ENCODE assay signal across 18 cellular contexts in genomic region chr6:27239258-27239657, GRCh38. TPM values are rescaled to one million over a fixed set of nuclear protein-coding genes. Genes with fewer than 3 reads are reported as not detected.
A peak's percentile ranks its signal among the peaks of the same experiment; 100 is the strongest.
DNase-seq lines count a peak whose midpoint lies in the region; TF ChIP-seq lines count a peak whose summit lies in the region.
"Had no signal": no experiment of that assay in that cellular context is flagged by ENCODE, and none has a peak within 500 bp of the region (broad histone marks: within the 10 kb centered on the region; RNA-seq: fewer than 3 reads in every experiment).

No MANE protein-coding gene starts in this region.

- no peak overlapping the region for H2BK120ac ChIP-seq in trophoblast cell (ENCODE audit: insufficient read depth, low read length, poor library complexity)

- H3K4me2 ChIP-seq in GM23248 (ENCODE audit: unreplicated experiment), result peak overlapping the region; percentile 74
- H3K4me2 ChIP-seq in trophoblast cell (ENCODE audit: low read length), result peak overlapping the region; percentile 66
- H3K4me2 ChIP-seq: BLaER1 treated with 17β-estradiol and CSF1 and Interleukin-3, amounts not matched to agents 10 nM and 100 nM had no signal

- H4K8ac ChIP-seq in trophoblast cell (ENCODE audit: low read depth, low read length), result no peak overlapping the region

- no peak overlapping the region for H3K18ac ChIP-seq in trophoblast cell (ENCODE audit: low read length)

- H2AFZ ChIP-seq in GM23248 (no peak overlapping the region), trophoblast cell (ENCODE audit: insufficient read depth, low read length, poor library complexity) (no peak overlapping the region)

- H3K9ac ChIP-seq in GM23248, result no peak overlapping the region
- peak overlapping the region; percentile 36 for H3K9ac ChIP-seq in NT2/D1 (ENCODE audit: insufficient read length, low read depth)
- no peak overlapping the region for H3K9ac ChIP-seq in trophoblast cell (ENCODE audit: low read length)
- H3K9ac ChIP-seq: BLaER1 treated with 17β-estradiol and CSF1 and Interleukin-3, amounts not matched to agents 10 nM and 100 nM had no signal

- intact Hi-C loops in transverse colon (cut with DNase I; ENCODE audit: low total_unique reads), result no loop called here

- H3K27me3 ChIP-seq in GM23248 (replicated peaks; ENCODE audit: insufficient read depth) (peaks cover 21% of the 10 kb centered on the region), NT2/D1 (ENCODE audit: insufficient read depth, insufficient read length) (no peaks in the 10 kb centered on the region), trophoblast cell (ENCODE audit: insufficient read depth, low read length) (no peaks in the 10 kb centered on the region), transverse colon (peaks cover 99% of the 10 kb centered on the region)

- H3K36me3 ChIP-seq in GM23248 (ENCODE audit: low read depth) (no peaks in the 10 kb centered on the region), NT2/D1 (ENCODE audit: insufficient read depth, insufficient read length, low read length) (no peaks in the 10 kb centered on the region), trophoblast cell (ENCODE audit: control insufficient read depth in 1 of 2, insufficient read depth in 2 of 2, low read length in 2 of 2) (no peaks in the 10 kb centered on the region), transverse colon (no peaks in the 10 kb centered on the region)
- H3K36me3 ChIP-seq: BLaER1 treated with 17β-estradiol and CSF1 and Interleukin-3, amounts not matched to agents 10 nM and 100 nM had no signal

- H3K4ac ChIP-seq in trophoblast cell (ENCODE audit: low read depth, low read length), result no peak overlapping the region

- no peak overlapping the region for H4K12ac ChIP-seq in trophoblast cell (ENCODE audit: low read depth, low read length)

- H4K91ac ChIP-seq in trophoblast cell (ENCODE audit: low read depth, low read length), result no peak overlapping the region

- H3F3A ChIP-seq in GM23248 (ENCODE audit: insufficient read depth), result peaks cover 24% of the 10 kb centered on the region

- H3K9me2 ChIP-seq in GM23248 (ENCODE audit: insufficient read depth), result no peaks in the 10 kb centered on the region

- no peaks in the 10 kb centered on the region for H3K9me3 Mint-ChIP-seq in endothelial cell (ENCODE audit: unreplicated experiment)
- H3K9me3 Mint-ChIP-seq: HFFc6 had no signal

- TF ChIP-seq POLR2A in transverse colon (IDR thresholded peaks at IDR 0.05), result no peak

- no peaks in the 10 kb centered on the region for H3K36me3 Mint-ChIP-seq in endothelial cell (ENCODE audit: low read depth, unreplicated experiment)

- H3K4me1 Mint-ChIP-seq in endothelial cell (ENCODE audit: unreplicated experiment), result peaks cover 11% of the 10 kb centered on the region

- no peak overlapping the region for H2AK5ac ChIP-seq in trophoblast cell (ENCODE audit: low read length)

- DNase-seq in GM23248 (no peak), NT2/D1 (ENCODE audit: low read depth, low spot score) (no peak), endothelial cell (ENCODE audit: low spot score) (no peak), trophoblast cell (no peak), globus pallidus (ENCODE audit: low spot score) (no peak), transverse colon (no peak)
- DNase-seq in activated CD4-positive, alpha-beta T cell treated with anti-CD3 and anti-CD28 coated beads, Interleukin-2, amount 50 U/mL, for 4 hours, result no peak
- DNase-seq: DMS 273 treated with DMSO at 0.1 percent for 48 hours, GF-D8, KG1, NCI-H1048, NCI-H2081, NCI-H748 treated with DMSO at 0.1 percent for 48 hours had no signal

- H3K27ac ChIP-seq in GM23248 (no peak overlapping the region), trophoblast cell (ENCODE audit: low read depth, low read length) (no peak overlapping the region), transverse colon (no peak overlapping the region)
- H3K27ac ChIP-seq: BLaER1 treated with 17β-estradiol and CSF1 and Interleukin-3, amounts not matched to agents 10 nM and 100 nM; PC-9; SK-N-MC had no signal

- no peak for TF ChIP-seq CTCF in endothelial cell (IDR thresholded peaks at IDR 0.05; ENCODE audit: unreplicated experiment)
- no peak for TF ChIP-seq CTCF in transverse colon (IDR thresholded peaks at IDR 0.05)

- H3K27me3 Mint-ChIP-seq in endothelial cell (ENCODE audit: unreplicated experiment), result peaks cover 7% of the 10 kb centered on the region

- H3K4me3 Mint-ChIP-seq in endothelial cell (ENCODE audit: unreplicated experiment), result no peak overlapping the region

- H3K4me1 ChIP-seq in GM23248 (ENCODE audit: insufficient read depth) (peaks cover 4% of the 10 kb centered on the region; the same call in 1 of the 2 replicates), NT2/D1 (ENCODE audit: insufficient read depth, insufficient read length) (no peaks in the 10 kb centered on the region), trophoblast cell (ENCODE audit: control insufficient read depth in 1 of 2, insufficient read depth in 2 of 2, low read length in 2 of 2) (peaks cover 0 to 4% of the 10 kb centered on the region in 2 experiments), transverse colon (peaks cover 0 to 4% (median 0%) of the 10 kb centered on the region in 4 donors)
- H3K4me1 ChIP-seq: BLaER1 treated with 17β-estradiol and CSF1 and Interleukin-3, amounts not matched to agents 10 nM and 100 nM had no signal

- peak overlapping the region; percentile 46 for H3K27ac Mint-ChIP-seq in endothelial cell (ENCODE audit: unreplicated experiment)
- H3K27ac Mint-ChIP-seq: HFFc6 had no signal

- no peak overlapping the region for H3K14ac ChIP-seq in trophoblast cell (ENCODE audit: low read length)

- H2BK12ac ChIP-seq in trophoblast cell (ENCODE audit: low read length), result no peak overlapping the region

- in situ Hi-C loops in GM23248 (cut with MboI) (no loop called here), transverse colon (cut with MboI; ENCODE audit: low pct_ligation_motif_present in 1 of 4, low pct_unique_long_range_greater_than_20kb in 1 of 4, low sequenced_read_pairs in 3 of 4) (no loop called here)

- H3K79me2 ChIP-seq in GM23248 (ENCODE audit: insufficient read depth), result no peaks in the 10 kb centered on the region
- H3K79me2 ChIP-seq in trophoblast cell (ENCODE audit: control insufficient read depth, insufficient read depth, low read length, poor library complexity), result no peaks in the 10 kb centered on the region

- no peak for TF ChIP-seq EP300 in transverse colon (IDR thresholded peaks at IDR 0.05; ENCODE audit: low read depth)

- no peaks in the 10 kb centered on the region for H3K9me3 ChIP-seq in GM23248 (ENCODE audit: low read depth)
- no peaks in the 10 kb centered on the region for H3K9me3 ChIP-seq in NT2/D1 (ENCODE audit: insufficient read depth, low read length)
- no peaks in the 10 kb centered on the region for H3K9me3 ChIP-seq in trophoblast cell (ENCODE audit: insufficient read depth, low read depth, low read length)
- no peaks in the 10 kb centered on the region for H3K9me3 ChIP-seq in transverse colon

- no peak overlapping the region for H3K23ac ChIP-seq in trophoblast cell (ENCODE audit: low read length)

- peaks cover 1% of the 10 kb centered on the region for H3K79me1 ChIP-seq in trophoblast cell (ENCODE audit: low read length)

- peak overlapping the region; percentile 68; the same call in 1 of the 2 replicates for H3K4me3 ChIP-seq in GM23248
- H3K4me3 ChIP-seq in NT2/D1 (ENCODE audit: insufficient read length, low read depth), result peak overlapping the region; percentile 50
- H3K4me3 ChIP-seq in trophoblast cell (ENCODE audit: low read depth, low read length), result no peak overlapping the region
- no peak overlapping the region for H3K4me3 ChIP-seq in transverse colon
- H3K4me3 ChIP-seq: BLaER1 treated with 17β-estradiol and CSF1 and Interleukin-3, amounts not matched to agents 10 nM and 100 nM; SK-N-MC had no signal

- 49 to 56% methylated on average over 6 of the region's 6 CpGs for WGBS in GM23248 (ENCODE audit: low coverage in 1 of 2, low lambda C conversion rate in 2 of 2, missing lambda C conversion rate in 2 of 2), 2 experiments
- no CpG with 5 or more reads among the region's 6 CpGs for WGBS in trophoblast cell (ENCODE audit: extremely low coverage, insufficient coverage, insufficient read length)
- 71 to 89% methylated on average over 6 of the region's 6 CpGs for WGBS in transverse colon (ENCODE audit: low coverage in 1 of 2), 2 donors

- no peaks in the 10 kb centered on the region for H4K20me1 ChIP-seq in GM23248 (ENCODE audit: insufficient read depth)
- H4K20me1 ChIP-seq: BLaER1 treated with 17β-estradiol and CSF1 and Interleukin-3, amounts not matched to agents 10 nM and 100 nM had no signal

- no peak overlapping the region for H2BK5ac ChIP-seq in trophoblast cell (ENCODE audit: low read depth, low read length, poor library complexity)

RNA-seq across cellular contexts. Expression of gene PRSS16, which starts 8.2 kb away (rescaled TPM):
- total RNA-seq in GM23248 (2014; rRNA removed; shearing (Covaris generic)), result 0.86 TPM in 1 of 2 replicates, not detected in the other
- polyA plus RNA-seq in GM23248 (2016; fragmentation: Nextera tagmentation; extraction: Ambion mirVana), result 0.20 TPM in 1 of 2 replicates, not detected in the other
- 6.1 TPM for total RNA-seq in endothelial cell (ENCODE audit: unreplicated experiment)
- 10.0 and 10.1 TPM in 2 replicates for polyA plus RNA-seq in trophoblast cell (2013)
- total RNA-seq in transverse colon, result 10 to 100 TPM in 3 of 4 donors, 1 to 10 TPM in 1; 9.0 to 34.5 (median 18.8) TPM
- total RNA-seq: HFFc6, HT1080 had no signal

Comparison
In these comparisons a context has a peak if more than half of its experiments do, and no peak if none do; other contexts are left out.
1. H3K4me3 ChIP-seq: peak in GM23248 (single experiment) and NT2/D1 (single experiment); none in trophoblast cell (single experiment) and transverse colon (0 of 4).